In genomic region chr10:69417542-69417941, GRCh38 we compare ENCODE assay signal across 1 cellular context.
TF ChIP-seq lines count a peak whose summit lies in the region.

No MANE protein-coding gene starts in this region.

TF ChIP-seq in GM23338, 12 proteins besides CTCF, POLR2A, EP300 and RAD21 (continued from another document):
- TF ChIP-seq ZNF462 (CRISPR knock-in tag; IDR thresholded peaks at IDR 0.05) (no peak), ZNF114 (CRISPR knock-in tag; IDR thresholded peaks at IDR 0.05) (no peak), CREB1 (CRISPR knock-in tag; IDR thresholded peaks at IDR 0.05; ENCODE audit: low read depth) (no peak), EZH2phosphoT487 (IDR thresholded peaks at IDR 0.05; ENCODE audit: unreplicated experiment) (no peak), EZH2 (IDR thresholded peaks at IDR 0.05; ENCODE audit: low read depth, unreplicated experiment) (no peak), NANOG (IDR thresholded peaks at IDR 0.05; ENCODE audit: borderline replicate concordance) (no peak)
